ENCODE assay signal across 8 cellular contexts in the genomic region with DNA sequence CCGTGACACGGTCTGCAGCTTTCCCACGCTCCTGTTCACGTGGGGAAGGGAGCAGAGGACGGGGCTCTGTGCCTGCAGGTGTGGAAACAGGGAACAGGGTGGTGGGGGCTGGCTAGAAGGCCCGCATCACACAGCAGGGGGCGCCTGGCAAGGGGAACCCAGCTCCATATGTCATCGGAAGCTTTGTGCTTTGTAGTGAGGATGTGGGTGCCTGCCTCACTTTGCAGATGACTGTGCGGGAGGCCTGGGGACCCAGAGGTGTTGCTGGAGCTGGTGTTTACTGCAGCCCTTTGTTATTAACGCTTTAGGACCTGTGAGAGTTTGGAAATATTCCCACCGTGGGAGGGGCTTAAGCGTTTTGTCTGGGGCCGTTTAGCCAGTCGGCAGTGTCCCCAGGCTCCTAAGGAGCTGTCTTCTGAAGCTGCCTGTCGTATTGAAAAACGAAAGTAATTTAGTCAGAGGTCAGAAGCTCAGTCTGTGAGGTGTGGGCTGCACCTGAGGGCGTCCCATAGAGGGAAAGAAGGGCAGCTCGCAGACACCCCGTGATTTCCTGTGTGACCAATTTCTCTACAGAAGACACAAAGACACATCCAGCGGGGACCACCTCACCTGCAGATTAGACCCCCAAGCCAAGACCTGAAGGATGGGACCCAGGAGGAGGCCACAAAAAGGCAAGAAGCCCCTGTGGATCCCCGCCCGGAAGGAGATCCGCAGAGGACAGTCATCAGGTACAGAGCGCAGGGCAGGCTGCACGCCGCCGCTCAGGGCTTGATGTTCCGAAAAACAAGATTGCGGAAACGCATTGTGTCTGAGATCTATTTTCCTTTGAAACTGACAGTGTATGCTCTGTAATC. TPM values are rescaled to one million over a fixed set of nuclear protein-coding genes. Genes with fewer than 3 reads are reported as not detected.
DNase-seq lines count a peak whose midpoint lies in the region; ATAC-seq, FAIRE-seq and TF ChIP-seq lines count a peak whose summit lies in the region.

No MANE protein-coding gene starts in this region.

- H3K9me3 ChIP-seq in A549 (no peaks in the 10 kb centered on the region), mucosa of descending colon (no peaks in the 10 kb centered on the region), tibial artery (no peaks in the 10 kb centered on the region), neural progenitor cell (ENCODE audit: low read depth) (no peaks in the 10 kb centered on the region)

- H3K4me1 ChIP-seq in A549 (no peaks in the 10 kb centered on the region), mucosa of descending colon (ENCODE audit: low read depth) (no peaks in the 10 kb centered on the region), tibial artery (no peaks in the 10 kb centered on the region), neural progenitor cell (no peaks in the 10 kb centered on the region)

- no peak for DNase-seq in A549 (ENCODE audit: low read depth in 1 of 2, low spot score in 1 of 2)
- DNase-seq in activated CD8-positive, alpha-beta memory T cell treated with anti-CD3 and anti-CD28 coated beads for 48 hours (ENCODE audit: low read depth in 2 of 3, low spot score in 2 of 3) = peak; percentile 55 to 65 (median 60)
- peak; percentile 57 to 75 (median 66) for DNase-seq in mucosa of descending colon
- no peak for DNase-seq in tibial artery
- no peak for DNase-seq in neural progenitor cell (ENCODE audit: low spot score)
- no peak for DNase-seq in NCI-H1092 treated with DMSO at 0.1 percent for 48 hours (lab: John Stamatoyannopoulos, UW)

- TF ChIP-seq POLR2A in A549 (IDR thresholded peaks at IDR 0.05; ENCODE audit: low read length) = no peak

- TF ChIP-seq EP300 in A549 (IDR thresholded peaks at IDR 0.05) = no peak

- TF ChIP-seq RAD21 in A549 (conservative IDR thresholded peaks at IDR 0.05 in 1 of 2, IDR thresholded peaks at IDR 0.05 in 1 of 2) = no peak

- no peaks in the 10 kb centered on the region for H3F3A ChIP-seq in neural progenitor cell (ENCODE audit: low read depth)

- H3K4me1 Mint-ChIP-seq in neural progenitor cell = no peaks in the 10 kb centered on the region

- no peak overlapping the region for H3K4me3 Mint-ChIP-seq in neural progenitor cell

- TF ChIP-seq CTCF in A549 (IDR thresholded peaks at IDR 0.05) (no peak), mucosa of descending colon (IDR thresholded peaks at IDR 0.05) (no peak), tibial artery (IDR thresholded peaks at IDR 0.05) (no peak), neural progenitor cell (IDR thresholded peaks at IDR 0.05) (no peak)

- H3K27me3 ChIP-seq in tibial artery (no peaks in the 10 kb centered on the region), neural progenitor cell (no peaks in the 10 kb centered on the region)

- H3K36me3 ChIP-seq in mucosa of descending colon (ENCODE audit: low read depth) (no peaks in the 10 kb centered on the region), tibial artery (peaks cover 39 to 88% (median 57%) of the 10 kb centered on the region in 3 donors), neural progenitor cell (no peaks in the 10 kb centered on the region)

- H3K4me2 ChIP-seq in A549 (no peak overlapping the region), neural progenitor cell (no peak overlapping the region)

- intact Hi-C loops in mucosa of descending colon (cut with DNase I, micrococcal nuclease) (no loop called here), tibial artery (cut with DNase I; ENCODE audit: low total_unique reads) (no loop called here)

- H3K36me3 Mint-ChIP-seq in neural progenitor cell = peaks cover 8% of the 10 kb centered on the region

- ATAC-seq in A549 (peak; percentile 40 to 63; a peak in 3 of 6 replicates), GM19328 (IDR thresholded peaks at IDR 0.05; ENCODE audit: unreplicated experiment) (peak; percentile 80), HG03521 (IDR thresholded peaks at IDR 0.05; ENCODE audit: unreplicated experiment) (peak; percentile 70), mucosa of descending colon (peak; percentile 90)

- 81% methylated on average over 30 of the region's 30 CpGs for WGBS in A549 (ENCODE audit: missing lambda C conversion rate)

- H3K4me3 ChIP-seq in A549 (no peak overlapping the region), mucosa of descending colon (no peak overlapping the region), tibial artery (no peak overlapping the region), neural progenitor cell (no peak overlapping the region)

- no peaks in the 10 kb centered on the region for H4K20me1 ChIP-seq in neural progenitor cell (ENCODE audit: low read depth)

- no peaks in the 10 kb centered on the region for H3K9me3 Mint-ChIP-seq in neural progenitor cell

- H2AFZ ChIP-seq in neural progenitor cell (replicated peaks) = no peak overlapping the region

- POLR2A ChIA-PET in A549 (lab: Yijun Ruan, JAX) = interaction anchor here (0.5 to 0.8 kb wide), 2 partner anchors 9 to 128 kb away, joined by 3 to 4 read pairs; partner anchors contain the start of gene MAN1B1

- CTCF ChIA-PET in A549 (lab: Yijun Ruan, JAX) = interaction anchor here (0.7 to 24.0 kb wide), 13 partner anchors 10 to 188 kb away, joined by 3 to 321 read pairs (median 4); partner anchors contain the start of genes ANAPC2, MAN1B1, SAPCD2 and SSNA1

- no peak for FAIRE-seq in A549 (lab: Jason Lieb, UNC)

- no peak overlapping the region for H3K9ac ChIP-seq in neural progenitor cell

- H3K27ac Mint-ChIP-seq in neural progenitor cell = no peak overlapping the region

- no peaks in the 10 kb centered on the region for H3K79me2 ChIP-seq in neural progenitor cell (ENCODE audit: low read depth)

- H3K27ac ChIP-seq in A549 (no peak overlapping the region), tibial artery (no peak overlapping the region), neural progenitor cell (no peak overlapping the region)

- peaks cover 2% of the 10 kb centered on the region for H3K27me3 Mint-ChIP-seq in neural progenitor cell (ENCODE audit: insufficient read depth, low read depth)

TF ChIP-seq in A549, 52 proteins besides CTCF, POLR2A, EP300 and RAD21:
- TF ChIP-seq EHF (CRISPR knock-in tag; IDR thresholded peaks at IDR 0.05) = no peak

RNA-seq across cellular contexts. Expression of gene MAN1B1, which starts 9.1 kb away (rescaled TPM):
- 31.7 and 47.8 TPM in 2 replicates for polyA plus RNA-seq in A549 (2011; rRNA removed)
- polyA plus RNA-seq in A549 (2012; cell fraction: cytosol; rRNA removed) = 35.0 and 41.6 TPM in 2 replicates
- 141 and 165 TPM in 2 replicates for polyA plus RNA-seq in A549 (2012; cell fraction: nucleus; rRNA removed)
- 45.1 to 48.6 TPM (median 47.0 TPM) in 3 replicates for polyA plus RNA-seq in A549 (2017; fragmentation: RNase III; extraction: RNeasy Plus Mini Kit Qiagen cat#74134 plus additional on column Dnase treatment)
- polyA minus RNA-seq in A549 (2011; rRNA and poly(A)+ RNA removed) = 45.1 and 48.4 TPM in 2 replicates
- 10 to 100 TPM; 36.1 to 55.4 (median 52.7) TPM for total RNA-seq in mucosa of descending colon
- 24.6 and 43.5 TPM in 2 replicates for total RNA-seq in neural progenitor cell (ENCODE audit: low replicate concordance)

RNA-seq across cellular contexts. Expression of gene UAP1L1, which starts 18.6 kb away (rescaled TPM):
- polyA plus RNA-seq in A549 (2011; rRNA removed) = 1.2 and 1.9 TPM in 2 replicates
- 2.2 and 3.0 TPM in 2 replicates for polyA plus RNA-seq in A549 (2012; cell fraction: cytosol; rRNA removed)
- 12.1 and 12.8 TPM in 2 replicates for polyA plus RNA-seq in A549 (2012; cell fraction: nucleus; rRNA removed)
- polyA plus RNA-seq in A549 (2017; fragmentation: RNase III; extraction: RNeasy Plus Mini Kit Qiagen cat#74134 plus additional on column Dnase treatment) = 4.8 to 7.8 TPM (median 6.0 TPM) in 3 replicates
- 0.95 and 1.7 TPM in 2 replicates for polyA minus RNA-seq in A549 (2011; rRNA and poly(A)+ RNA removed)
- 10 to 100 TPM; 10.5 to 13.6 (median 12.8) TPM for total RNA-seq in mucosa of descending colon
- 0.12 and 0.51 TPM in 2 replicates for total RNA-seq in neural progenitor cell (ENCODE audit: low replicate concordance)

RNA-seq across cellular contexts. Expression of gene DPP7, which starts 18.6 kb away (rescaled TPM):
- polyA plus RNA-seq in A549 (2011; rRNA removed) (27.6 and 36.0 TPM in 2 replicates), A549 (2017; fragmentation: RNase III; extraction: RNeasy Plus Mini Kit Qiagen cat#74134 plus additional on column Dnase treatment) (61.3 to 71.8 TPM (median 68.5 TPM) in 3 replicates)
- polyA plus RNA-seq in A549 (2012; cell fraction: cytosol; rRNA removed) = 85.0 and 109 TPM in 2 replicates
- 741 and 980 TPM in 2 replicates for polyA plus RNA-seq in A549 (2012; cell fraction: nucleus; rRNA removed)
- polyA minus RNA-seq in A549 (2011; rRNA and poly(A)+ RNA removed) = 25.4 and 26.2 TPM in 2 replicates
- total RNA-seq in mucosa of descending colon (100 to 1,000 TPM in 1 of 3 donors, 10 to 100 TPM in 2; 47.0 to 114 (median 51.5) TPM), neural progenitor cell (ENCODE audit: low replicate concordance) (2.6 and 24.3 TPM in 2 replicates)

RNA-seq across cellular contexts. Expression of gene SAPCD2, which starts 25.5 kb away (rescaled TPM):
- polyA plus RNA-seq in A549 (2011; rRNA removed) (6.5 and 6.9 TPM in 2 replicates), A549 (2017; fragmentation: RNase III; extraction: RNeasy Plus Mini Kit Qiagen cat#74134 plus additional on column Dnase treatment) (13.1 to 16.4 TPM (median 14.6 TPM) in 3 replicates)
- polyA plus RNA-seq in A549 (2012; cell fraction: cytosol; rRNA removed) = 21.7 and 32.9 TPM in 2 replicates
- 30.3 and 48.0 TPM in 2 replicates for polyA plus RNA-seq in A549 (2012; cell fraction: nucleus; rRNA removed)
- polyA minus RNA-seq in A549 (2011; rRNA and poly(A)+ RNA removed) = 4.4 and 6.1 TPM in 2 replicates
- total RNA-seq in mucosa of descending colon (10 to 100 TPM in 1 of 3 donors, 1 to 10 TPM in 2; 2.7 to 11.2 (median 6.0) TPM), neural progenitor cell (ENCODE audit: low replicate concordance) (5.7 and 27.7 TPM in 2 replicates)

RNA-seq across cellular contexts. Expression of gene ENTPD2, which starts 42.0 kb away (rescaled TPM):
- polyA plus RNA-seq in A549 (2011; rRNA removed) (0.75 and 2.3 TPM in 2 replicates), A549 (2017; fragmentation: RNase III; extraction: RNeasy Plus Mini Kit Qiagen cat#74134 plus additional on column Dnase treatment) (0.71 to 1.2 TPM (median 1.1 TPM) in 3 replicates)
- polyA plus RNA-seq in A549 (2012; cell fraction: cytosol; rRNA removed) = 0.65 and 0.83 TPM in 2 replicates
- 2.2 and 3.4 TPM in 2 replicates for polyA plus RNA-seq in A549 (2012; cell fraction: nucleus; rRNA removed)
- 1.4 and 1.9 TPM in 2 replicates for polyA minus RNA-seq in A549 (2011; rRNA and poly(A)+ RNA removed)
- total RNA-seq in mucosa of descending colon (10 to 100 TPM in 2 of 3 donors, 1 to 10 TPM in 1; 7.7 to 26.8 (median 10.7) TPM), neural progenitor cell (ENCODE audit: low replicate concordance) (not detected in 2 replicates)

Comparison
In these comparisons a context has a peak if more than half of its experiments do, and no peak if none do; other contexts are left out.
1. DNase-seq: peak in activated CD8-positive, alpha-beta memory T cell treated with anti-CD3 and anti-CD28 coated beads for 48 hours (3 of 3) and mucosa of descending colon (3 of 3); none in A549 (0 of 2), tibial artery (0 of 2), neural progenitor cell (single experiment) and NCI-H1092 treated with DMSO at 0.1 percent for 48 hours (single experiment).
2. Peak in every context shown above with its lines, with median percentiles within 50 percentile points of each other: ATAC-seq.